Comparison of ENCODE assay signal across 10 cellular contexts in the genomic region with DNA sequence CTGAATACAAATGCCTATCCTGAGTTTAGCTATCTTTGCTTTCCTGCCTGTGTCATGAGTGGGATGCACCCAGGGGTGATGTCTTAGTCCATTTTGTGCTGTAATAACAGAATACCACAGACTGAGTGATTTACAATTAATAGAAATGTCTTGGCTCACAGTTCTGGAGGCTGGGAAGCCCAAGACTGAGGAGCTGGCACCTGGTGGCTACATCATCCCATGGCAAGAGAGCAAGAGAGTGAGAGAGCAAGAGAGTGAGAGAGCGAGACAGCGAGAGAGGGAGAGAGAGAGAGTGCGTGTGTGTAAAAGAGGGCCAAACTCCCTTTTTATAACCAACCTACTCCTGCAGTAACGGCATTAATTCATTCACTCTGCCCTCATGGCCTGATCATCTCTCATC.
DNase-seq lines count a peak whose midpoint lies in the region; ATAC-seq and TF ChIP-seq lines count a peak whose summit lies in the region.
"Had no signal": no experiment of that assay in that cellular context is flagged by ENCODE, and none has a peak within 500 bp of the region (broad histone marks: within the 10 kb centered on the region; RNA-seq: fewer than 3 reads in every experiment).

No MANE protein-coding gene starts in this region.

- no peaks in the 10 kb centered on the region for H3K4me1 ChIP-seq in aorta (ENCODE audit: control insufficient read depth in 1 of 2, insufficient read depth in 2 of 2, low read length in 2 of 2)

- no peaks in the 10 kb centered on the region for H3K36me3 ChIP-seq in aorta (ENCODE audit: control insufficient read depth in 1 of 2, insufficient read depth in 2 of 2, low read length in 1 of 2)
- H3K36me3 ChIP-seq: neural progenitor cell had no signal

- no peaks in the 10 kb centered on the region for H3K27me3 ChIP-seq in CD4-positive, alpha-beta T cell (ENCODE audit: control insufficient read depth, insufficient read depth, low read length)
- no peaks in the 10 kb centered on the region for H3K27me3 ChIP-seq in aorta (ENCODE audit: control insufficient read depth in 1 of 2, insufficient read depth in 2 of 2, low read length in 1 of 2)
- H3K27me3 ChIP-seq: neural progenitor cell had no signal

- peaks cover 28% of the 10 kb centered on the region for H3K4me1 Mint-ChIP-seq in CD4-positive, alpha-beta T cell (ENCODE audit: low read depth)
- peaks cover 29 to 34% (median 30%) of the 10 kb centered on the region in 3 donors for H3K4me1 Mint-ChIP-seq in IgD-negative memory B cell
- H3K4me1 Mint-ChIP-seq in activated naive CD8-positive, alpha-beta T cell treated with anti-CD3 and anti-CD28 coated beads, Interleukin-2, amount 10 ng/mL, durations not matched to agents 7 days and 5 days, result peaks cover 47% of the 10 kb centered on the region
- peaks cover 59 to 74% of the 10 kb centered on the region in 2 donors for H3K4me1 Mint-ChIP-seq in natural killer cell treated with Interleukin-12 subunit alpha and Interleukin-12 subunit beta and Interleukin-15 and Interleukin-18, amount 100 ng/mL, for 72 hours (ENCODE audit: low read depth in 2 of 2)

- H3K36me3 Mint-ChIP-seq in CD4-positive, alpha-beta T cell (ENCODE audit: low read depth), result no peaks in the 10 kb centered on the region
- H3K36me3 Mint-ChIP-seq in IgD-negative memory B cell, result peaks cover 4% of the 10 kb centered on the region
- peaks cover 11% of the 10 kb centered on the region for H3K36me3 Mint-ChIP-seq in activated naive CD8-positive, alpha-beta T cell treated with anti-CD3 and anti-CD28 coated beads, Interleukin-2, amount 10 ng/mL, durations not matched to agents 7 days and 5 days
- peaks cover 11% of the 10 kb centered on the region for H3K36me3 Mint-ChIP-seq in natural killer cell treated with Interleukin-12 subunit alpha and Interleukin-12 subunit beta and Interleukin-15 and Interleukin-18, amount 100 ng/mL, for 72 hours
- H3K36me3 Mint-ChIP-seq: neural progenitor cell had no signal

- no peaks in the 10 kb centered on the region for H3K9me3 ChIP-seq in CD4-positive, alpha-beta T cell (ENCODE audit: control insufficient read depth, low read length)
- H3K9me3 ChIP-seq in aorta (ENCODE audit: control insufficient read depth, low read length), result no peaks in the 10 kb centered on the region

- no peaks in the 10 kb centered on the region for H3K9me3 Mint-ChIP-seq in CD4-positive, alpha-beta T cell
- no peaks in the 10 kb centered on the region for H3K9me3 Mint-ChIP-seq in IgD-negative memory B cell
- H3K9me3 Mint-ChIP-seq in activated naive CD8-positive, alpha-beta T cell treated with anti-CD3 and anti-CD28 coated beads, Interleukin-2, amount 10 ng/mL, durations not matched to agents 7 days and 5 days, result peaks cover 3% of the 10 kb centered on the region
- H3K9me3 Mint-ChIP-seq in natural killer cell treated with Interleukin-12 subunit alpha and Interleukin-12 subunit beta and Interleukin-15 and Interleukin-18, amount 100 ng/mL, for 72 hours, result no peaks in the 10 kb centered on the region
- H3K9me3 Mint-ChIP-seq: neural progenitor cell had no signal

- no peak for DNase-seq in CD4-positive, alpha-beta T cell
- no peak for DNase-seq in activated naive CD8-positive, alpha-beta T cell treated with anti-CD3 and anti-CD28 coated beads, Interleukin-2, amount 10 ng/mL, durations not matched to agents 7 days and 5 days
- DNase-seq in natural killer cell treated with Interleukin-12 subunit alpha and Interleukin-12 subunit beta and Interleukin-15 and Interleukin-18, amount 100 ng/mL, for 72 hours (ENCODE audit: low spot score), result no peak
- DNase-seq in aorta, result no peak
- no peak for DNase-seq in activated CD4-positive, alpha-beta T cell treated with anti-CD3 and anti-CD28 coated beads, Interleukin-2, amount 50 U/mL, for 1 hour
- DNase-seq: DMS79 treated with DMSO at 0.1 percent for 48 hours had no signal

- TF ChIP-seq CTCF in CD4-positive, alpha-beta T cell (IDR thresholded peaks at IDR 0.05), result no peak

- peak; percentile 11 for ATAC-seq in CD4-positive, alpha-beta T cell (ENCODE audit: poor library complexity)
- ATAC-seq in activated naive CD8-positive, alpha-beta T cell treated with anti-CD3 and anti-CD28 coated beads, Interleukin-2, amount 10 ng/mL, durations not matched to agents 7 days and 5 days (ENCODE audit: low read depth), result no peak
- ATAC-seq in natural killer cell treated with Interleukin-12 subunit alpha and Interleukin-12 subunit beta and Interleukin-15 and Interleukin-18, amount 100 ng/mL, for 72 hours, result no peak
- ATAC-seq in aorta (ENCODE audit: low FRiP score) (no peak), GM19455 (IDR thresholded peaks at IDR 0.05; ENCODE audit: unreplicated experiment) (no peak), HG03280 (IDR thresholded peaks at IDR 0.05; ENCODE audit: unreplicated experiment) (no peak)

- CTCF ChIA-PET in CD4-positive, alpha-beta T cell (lab: Charles Lee), result interaction anchor here (1.4 kb wide), 1 partner anchor 60 kb away, joined by 4 read pairs; no protein-coding TSS in a partner anchor

- peak overlapping the region; percentile 79 for H3K27ac Mint-ChIP-seq in CD4-positive, alpha-beta T cell
- H3K27ac Mint-ChIP-seq in IgD-negative memory B cell, result peak overlapping the region; percentile 51 to 98 (median 97)
- H3K27ac Mint-ChIP-seq in activated naive CD8-positive, alpha-beta T cell treated with anti-CD3 and anti-CD28 coated beads, Interleukin-2, amount 10 ng/mL, durations not matched to agents 7 days and 5 days, result peak overlapping the region; percentile 94
- H3K27ac Mint-ChIP-seq in natural killer cell treated with Interleukin-12 subunit alpha and Interleukin-12 subunit beta and Interleukin-15 and Interleukin-18, amount 100 ng/mL, for 72 hours, result peak overlapping the region; percentile 97 to 99

- POLR2A ChIA-PET in CD4-positive, alpha-beta T cell (lab: Charles Lee), result interaction anchor here (0.7 to 2.0 kb wide), 6 partner anchors 10 to 171 kb away, joined by 3 to 24 read pairs (median 6); no protein-coding TSS in a partner anchor
- POLR2A ChIA-PET in activated naive CD8-positive, alpha-beta T cell treated with anti-CD3 and anti-CD28 coated beads, Interleukin-2, amount 10 ng/mL, durations not matched to agents 7 days and 5 days (lab: Charles Lee), result interaction anchor here (0.9 to 4.7 kb wide), 7 partner anchors 11 to 65 kb away, joined by 3 to 28 read pairs (median 7); no protein-coding TSS in a partner anchor

- 88 to 92% methylated on average over 4 of the region's 4 CpGs for WGBS in aorta, 2 donors

- H3K4me3 Mint-ChIP-seq in CD4-positive, alpha-beta T cell, result peak overlapping the region; percentile 52
- H3K4me3 Mint-ChIP-seq in IgD-negative memory B cell, result peak overlapping the region in 3 of 4 donors; percentile 1 to 82 (median 63)
- H3K4me3 Mint-ChIP-seq in activated naive CD8-positive, alpha-beta T cell treated with anti-CD3 and anti-CD28 coated beads, Interleukin-2, amount 10 ng/mL, durations not matched to agents 7 days and 5 days, result peak overlapping the region; percentile 64
- H3K4me3 Mint-ChIP-seq in natural killer cell treated with Interleukin-12 subunit alpha and Interleukin-12 subunit beta and Interleukin-15 and Interleukin-18, amount 100 ng/mL, for 72 hours, result peak overlapping the region; percentile 87
- H3K4me3 Mint-ChIP-seq: neural progenitor cell had no signal

- no peak overlapping the region for H3K4me3 ChIP-seq in aorta (ENCODE audit: low read length in 2 of 2)
- H3K4me3 ChIP-seq: neural progenitor cell had no signal

- no peak overlapping the region for H3K27ac ChIP-seq in CD4-positive, alpha-beta T cell (ENCODE audit: low read depth, low read length)
- H3K27ac ChIP-seq in aorta (ENCODE audit: low read depth in 1 of 2, low read length in 2 of 2), result no peak overlapping the region
- H3K27ac ChIP-seq: neural progenitor cell had no signal

- no peaks in the 10 kb centered on the region for H3K27me3 Mint-ChIP-seq in CD4-positive, alpha-beta T cell
- no peaks in the 10 kb centered on the region for H3K27me3 Mint-ChIP-seq in IgD-negative memory B cell
- no peaks in the 10 kb centered on the region for H3K27me3 Mint-ChIP-seq in activated naive CD8-positive, alpha-beta T cell treated with anti-CD3 and anti-CD28 coated beads, Interleukin-2, amount 10 ng/mL, durations not matched to agents 7 days and 5 days
- H3K27me3 Mint-ChIP-seq in natural killer cell treated with Interleukin-12 subunit alpha and Interleukin-12 subunit beta and Interleukin-15 and Interleukin-18, amount 100 ng/mL, for 72 hours, result no peaks in the 10 kb centered on the region

- intact Hi-C loops in CD4-positive, alpha-beta T cell (cut with DNase I, micrococcal nuclease), result no loop called here
- intact Hi-C loops in aorta (cut with DNase I), result no loop called here
